In genomic region chr15:40844543-40844981, GRCh38 we compare ENCODE assay signal across 8 cellular contexts. TPM values are rescaled to one million over a fixed set of nuclear protein-coding genes. Genes with fewer than 3 reads are reported as not detected.
DNase-seq lines count a peak whose midpoint lies in the region; ATAC-seq, FAIRE-seq and TF ChIP-seq lines count a peak whose summit lies in the region.

No MANE protein-coding gene starts in this region.

- H3K4me3 ChIP-seq in K562, result no peak overlapping the region

- no peaks in the 10 kb centered on the region for H3K79me2 ChIP-seq in K562 (ENCODE audit: control insufficient read depth, insufficient read depth, low read length)

- H3K27ac Mint-ChIP-seq in stimulated activated effector memory CD8-positive, alpha-beta T cell treated with anti-CD3 and anti-CD28 coated beads, Interleukin-12 subunit alpha, Interleukin-12 subunit beta, amount 100 ng/mL, for 72 hours, result peak overlapping the region; percentile 45

- no TSS peak for BruUV-seq in K562 (replicated peaks; lab: Mats Ljungman, UMichigan)

- no peaks in the 10 kb centered on the region for H3K9me3 ChIP-seq in K562 (replicated peaks; ENCODE audit: control insufficient read depth, insufficient read depth, low read depth, low read length)

- in situ Hi-C loops in GM13977 (cut with MboI; ENCODE audit: low pct_unique_long_range_greater_than_20kb, low sequenced_read_pairs, unreplicated experiment) (no loop called here), K562 (cut with MboI) (no loop called here)

- CTCF ChIA-PET in RWPE1 (lab: Yijun Ruan, JAX) (interaction anchor here (0.7 to 1.3 kb wide), 6 partner anchors 13 to 305 kb away, joined by 3 to 7 read pairs (median 4); partner anchors contain the start of genes PPP1R14D and VPS18), K562 (lab: Yijun Ruan, JAX; ENCODE audit: low intra/inter-chr PET ratio) (no interaction called here)

- no peak for FAIRE-seq in K562 (lab: Jason Lieb, UNC)

- peaks cover 18% of the 10 kb centered on the region for H3K4me1 Mint-ChIP-seq in stimulated activated effector memory CD8-positive, alpha-beta T cell treated with anti-CD3 and anti-CD28 coated beads, Interleukin-12 subunit alpha, Interleukin-12 subunit beta, amount 100 ng/mL, for 72 hours

- DNase-seq in GM13977 (ENCODE audit: low spot score), result peak; percentile 66
- peak; percentile 48 for DNase-seq in RWPE1 (ENCODE audit: low spot score)
- peak in 1 of 4 experiments; percentile 11 for DNase-seq in K562 (ENCODE audit: extremely low read depth in 1 of 4, low spot score in 3 of 4)
- peak; percentile 46 for DNase-seq in kidney tubule cell (ENCODE audit: low spot score)
- peak in 1 of 2 donors; percentile 35 for DNase-seq in stimulated activated effector memory CD8-positive, alpha-beta T cell treated with anti-CD3 and anti-CD28 coated beads, Interleukin-12 subunit alpha, Interleukin-12 subunit beta, amount 100 ng/mL, for 72 hours (ENCODE audit: low spot score in 2 of 2)
- DNase-seq in effector CD8-positive, alpha-beta T cell (lab: John Stamatoyannopoulos, UW), result no peak

- TF ChIP-seq POLR2A in K562 (conservative IDR thresholded peaks at IDR 0.05), result no peak

- ATAC-seq in K562 (no peak), GM21576 (IDR thresholded peaks at IDR 0.05; ENCODE audit: unreplicated experiment) (no peak), HG02852 (IDR thresholded peaks at IDR 0.05; ENCODE audit: unreplicated experiment) (no peak)
- peak; percentile 59 for ATAC-seq in stimulated activated effector memory CD8-positive, alpha-beta T cell treated with anti-CD3 and anti-CD28 coated beads, Interleukin-12 subunit alpha, Interleukin-12 subunit beta, amount 100 ng/mL, for 72 hours

- no peak for TF ChIP-seq CTCF in GM13977 (IDR thresholded peaks at IDR 0.05; ENCODE audit: extremely low read depth, insufficient read depth, missing control alignments)
- no peak for TF ChIP-seq CTCF in RWPE1 (conservative IDR thresholded peaks at IDR 0.05; ENCODE audit: low read depth)
- TF ChIP-seq CTCF in K562 (IDR thresholded peaks at IDR 0.05 in 2 of 3, conservative IDR thresholded peaks at IDR 0.05 in 1 of 3; ENCODE audit: insufficient read depth in 2 of 3, low read depth in 1 of 3, low read length in 3 of 3), result no peak

- H3K27ac ChIP-seq in RWPE1 (peak overlapping the region; percentile 24), K562 (ENCODE audit: extremely low read depth, low read depth, low read length) (no peak overlapping the region)

- H2AFZ ChIP-seq in K562 (ENCODE audit: low read depth, low read length), result peak overlapping the region; percentile 91

- no peaks in the 10 kb centered on the region for H3K27me3 ChIP-seq in K562 (ENCODE audit: control insufficient read depth in 2 of 2, insufficient read depth in 2 of 2, low read length in 2 of 2)

- 85% methylated on average over 15 of the region's 44 CpGs for WGBS in K562 (ENCODE audit: insufficient coverage, low coverage, missing lambda C conversion rate)

- H3K4me3 Mint-ChIP-seq in stimulated activated effector memory CD8-positive, alpha-beta T cell treated with anti-CD3 and anti-CD28 coated beads, Interleukin-12 subunit alpha, Interleukin-12 subunit beta, amount 100 ng/mL, for 72 hours, result peak overlapping the region; percentile 81

- intact Hi-C loops in K562 (cut with micrococcal nuclease), result no loop called here

- POLR2A ChIA-PET in RWPE1 (lab: Yijun Ruan, JAX; ENCODE audit: low non-redundant PET), result no interaction called here
- POLR2A ChIA-PET in K562 (lab: Yijun Ruan, JAX), result interaction anchor here (0.7 to 1.0 kb wide), 3 partner anchors 40 to 80 kb away, joined by 3 read pairs; no protein-coding TSS in a partner anchor

- H3K4me2 ChIP-seq in K562 (ENCODE audit: insufficient read depth, low read length), result no peak overlapping the region; the same call in 1 of the 2 replicates

- peaks cover 12% of the 10 kb centered on the region for H3K36me3 Mint-ChIP-seq in stimulated activated effector memory CD8-positive, alpha-beta T cell treated with anti-CD3 and anti-CD28 coated beads, Interleukin-12 subunit alpha, Interleukin-12 subunit beta, amount 100 ng/mL, for 72 hours

- H3K4me1 ChIP-seq in K562 (replicated peaks in 1 of 2; ENCODE audit: control insufficient read depth in 2 of 2, insufficient read depth in 2 of 2, low read length in 2 of 2), result peaks cover 29 to 41% of the 10 kb centered on the region in 2 experiments

- H3K9ac ChIP-seq in K562 (ENCODE audit: insufficient read depth in 1 of 2, low read depth in 2 of 2, low read length in 2 of 2), result peak overlapping the region in 1 of 2 experiments; percentile 86; a peak in 1 of 4 replicates

- no peak for TF ChIP-seq RAD21 in K562 (CRISPR knock-in tag; conservative IDR thresholded peaks at IDR 0.05 in 1 of 2, IDR thresholded peaks at IDR 0.05 in 1 of 2)

- H3K9me3 Mint-ChIP-seq in stimulated activated effector memory CD8-positive, alpha-beta T cell treated with anti-CD3 and anti-CD28 coated beads, Interleukin-12 subunit alpha, Interleukin-12 subunit beta, amount 100 ng/mL, for 72 hours, result no peaks in the 10 kb centered on the region

- TF ChIP-seq EP300 in K562 (IDR thresholded peaks at IDR 0.05; ENCODE audit: low read length), result no peak

- H3K9me1 ChIP-seq in K562 (ENCODE audit: control insufficient read depth, insufficient read depth, low read length), result no peaks in the 10 kb centered on the region

- H4K20me1 ChIP-seq in K562 (replicated peaks; ENCODE audit: control insufficient read depth, insufficient read depth, low read length), result no peaks in the 10 kb centered on the region

- no peaks in the 10 kb centered on the region for H3K36me3 ChIP-seq in K562 (ENCODE audit: control insufficient read depth, insufficient read depth, low read length)

RNA-seq across cellular contexts. Expression of gene SPINT1, which starts 0.7 kb away (rescaled TPM):
- 10.1 and 24.8 TPM in 2 replicates for total RNA-seq in K562 (2011; cell fraction: chromatin; rRNA removed; ENCODE audit: low replicate concordance)
- 24.3 and 37.9 TPM in 2 replicates for total RNA-seq in K562 (2011; cell fraction: nucleolus; rRNA removed)
- total RNA-seq in K562 (2011; cell fraction: nucleoplasm; rRNA removed), result 13.6 and 20.2 TPM in 2 replicates
- total RNA-seq in K562 (2014; rRNA removed) (1.5 and 2.1 TPM in 2 replicates), K562 (2014; rRNA removed; fragmentation: Illumina TruSeq; extraction: Trizol) (1.1 and 1.8 TPM in 2 replicates), K562 (2015; rRNA removed; fragmentation: Illumina TruSeq; extraction: Trizol) (0.94 and 0.98 TPM in 2 replicates), K562 (2021) (3.2 and 4.5 TPM in 2 replicates)
- polyA plus RNA-seq in K562 (2011; rRNA removed) (2.8 and 5.6 TPM in 2 replicates), K562 (2014; fragmentation: Illumina TruSeq; extraction: Trizol) (3.9 and 4.5 TPM in 2 replicates), K562 (2014; fragmentation: Nextera tagmentation; extraction: Ambion mirVana) (under 1 TPM; 0.78 to 0.80 TPM), K562 (2014; rRNA removed) (2.3 and 3.3 TPM in 2 replicates)
- 4.1 and 7.4 TPM in 2 replicates for polyA plus RNA-seq in K562 (2011; cell fraction: cytosol; rRNA removed)
- 9.8 and 17.8 TPM in 2 replicates for polyA plus RNA-seq in K562 (2011; cell fraction: nucleus; rRNA removed)
- 4.0 and 7.3 TPM in 2 replicates for polyA plus RNA-seq in K562 (2012)
- polyA minus RNA-seq in K562 (2011; rRNA and poly(A)+ RNA removed), result 3.5 and 3.7 TPM in 2 replicates
- 4.8 and 6.5 TPM in 2 replicates for polyA minus RNA-seq in K562 (2011; cell fraction: cytosol; rRNA and poly(A)+ RNA removed)
- 5.0 and 5.2 TPM in 2 replicates for polyA minus RNA-seq in K562 (2011; cell fraction: nucleus; rRNA and poly(A)+ RNA removed)

RNA-seq across cellular contexts. Expression of gene PPP1R14D, which starts 16.1 kb away (rescaled TPM):
- not detected in 2 replicates for total RNA-seq in K562 (2011; cell fraction: chromatin; rRNA removed; ENCODE audit: low replicate concordance)
- total RNA-seq in K562 (2011; cell fraction: nucleolus; rRNA removed), result 0.66 and 0.67 TPM in 2 replicates
- not detected in 2 replicates for total RNA-seq in K562 (2011; cell fraction: nucleoplasm; rRNA removed)
- total RNA-seq in K562 (2014; rRNA removed) (not detected in 2 replicates), K562 (2014; rRNA removed; fragmentation: Illumina TruSeq; extraction: Trizol) (not detected in 2 replicates), K562 (2015; rRNA removed; fragmentation: Illumina TruSeq; extraction: Trizol) (not detected in 2 replicates), K562 (2021) (not detected in 2 replicates)
- polyA plus RNA-seq in K562 (2011; rRNA removed) (0.11 TPM in 1 of 2 replicates, not detected in the other), K562 (2014; fragmentation: Illumina TruSeq; extraction: Trizol) (not detected in 2 replicates), K562 (2014; fragmentation: Nextera tagmentation; extraction: Ambion mirVana) (under 1 TPM; 0.11 to 0.18 TPM), K562 (2014; rRNA removed) (not detected in 2 replicates)
- 0.09 and 0.18 TPM in 2 replicates for polyA plus RNA-seq in K562 (2011; cell fraction: cytosol; rRNA removed)
- polyA plus RNA-seq in K562 (2011; cell fraction: nucleus; rRNA removed), result 0.17 TPM in 1 of 2 replicates, not detected in the other
- polyA plus RNA-seq in K562 (2012), result 0.14 TPM in 1 of 2 replicates, not detected in the other
- not detected in 2 replicates for polyA minus RNA-seq in K562 (2011; rRNA and poly(A)+ RNA removed)
- polyA minus RNA-seq in K562 (2011; cell fraction: cytosol; rRNA and poly(A)+ RNA removed), result not detected in 2 replicates
- not detected in 2 replicates for polyA minus RNA-seq in K562 (2011; cell fraction: nucleus; rRNA and poly(A)+ RNA removed)

RNA-seq across cellular contexts. Expression of gene RHOV, which starts 29.5 kb away (rescaled TPM):
- 1.1 and 1.9 TPM in 2 replicates for total RNA-seq in K562 (2011; cell fraction: chromatin; rRNA removed; ENCODE audit: low replicate concordance)
- total RNA-seq in K562 (2011; cell fraction: nucleolus; rRNA removed), result 1.8 TPM in 2 replicates
- total RNA-seq in K562 (2011; cell fraction: nucleoplasm; rRNA removed), result 1.0 and 1.1 TPM in 2 replicates
- total RNA-seq in K562 (2014; rRNA removed) (2.0 and 2.2 TPM in 2 replicates), K562 (2014; rRNA removed; fragmentation: Illumina TruSeq; extraction: Trizol) (0.73 and 1.1 TPM in 2 replicates), K562 (2015; rRNA removed; fragmentation: Illumina TruSeq; extraction: Trizol) (0.45 and 0.72 TPM in 2 replicates), K562 (2021) (1.9 and 2.0 TPM in 2 replicates)
- polyA plus RNA-seq in K562 (2011; rRNA removed) (1.1 and 1.2 TPM in 2 replicates), K562 (2014; fragmentation: Illumina TruSeq; extraction: Trizol) (1.1 TPM in 2 replicates), K562 (2014; fragmentation: Nextera tagmentation; extraction: Ambion mirVana) (under 1 TPM; 0.08 to 0.18 TPM), K562 (2014; rRNA removed) (1.4 and 2.6 TPM in 2 replicates)
- polyA plus RNA-seq in K562 (2011; cell fraction: cytosol; rRNA removed), result 1.3 and 2.4 TPM in 2 replicates
- 1.0 and 1.1 TPM in 2 replicates for polyA plus RNA-seq in K562 (2011; cell fraction: nucleus; rRNA removed)
- polyA plus RNA-seq in K562 (2012), result 0.51 and 1.3 TPM in 2 replicates
- 0.77 and 1.3 TPM in 2 replicates for polyA minus RNA-seq in K562 (2011; rRNA and poly(A)+ RNA removed)
- polyA minus RNA-seq in K562 (2011; cell fraction: cytosol; rRNA and poly(A)+ RNA removed), result 1.4 TPM in 1 of 2 replicates, not detected in the other
- 1.1 and 1.3 TPM in 2 replicates for polyA minus RNA-seq in K562 (2011; cell fraction: nucleus; rRNA and poly(A)+ RNA removed)

RNA-seq across cellular contexts. Expression of gene DNAJC17, which starts 37.3 kb away (rescaled TPM):
- total RNA-seq in K562 (2011; cell fraction: chromatin; rRNA removed; ENCODE audit: low replicate concordance), result 52.2 and 75.8 TPM in 2 replicates
- total RNA-seq in K562 (2011; cell fraction: nucleolus; rRNA removed), result 35.9 and 41.6 TPM in 2 replicates
- total RNA-seq in K562 (2011; cell fraction: nucleoplasm; rRNA removed), result 34.0 and 47.2 TPM in 2 replicates
- total RNA-seq in K562 (2014; rRNA removed) (57.9 and 60.3 TPM in 2 replicates), K562 (2014; rRNA removed; fragmentation: Illumina TruSeq; extraction: Trizol) (39.5 and 44.2 TPM in 2 replicates), K562 (2015; rRNA removed; fragmentation: Illumina TruSeq; extraction: Trizol) (58.4 and 61.5 TPM in 2 replicates), K562 (2021) (31.2 and 41.0 TPM in 2 replicates)
- polyA plus RNA-seq in K562 (2011; rRNA removed) (33.8 and 37.9 TPM in 2 replicates), K562 (2014; fragmentation: Illumina TruSeq; extraction: Trizol) (51.3 and 68.6 TPM in 2 replicates), K562 (2014; fragmentation: Nextera tagmentation; extraction: Ambion mirVana) (1 to 10 TPM; 2.4 to 9.1 TPM), K562 (2014; rRNA removed) (66.6 and 79.4 TPM in 2 replicates)
- 38.9 and 62.7 TPM in 2 replicates for polyA plus RNA-seq in K562 (2011; cell fraction: cytosol; rRNA removed)
- polyA plus RNA-seq in K562 (2011; cell fraction: nucleus; rRNA removed), result 54.0 and 67.1 TPM in 2 replicates
- 31.6 and 35.7 TPM in 2 replicates for polyA plus RNA-seq in K562 (2012)
- polyA minus RNA-seq in K562 (2011; rRNA and poly(A)+ RNA removed), result 24.9 and 30.8 TPM in 2 replicates
- polyA minus RNA-seq in K562 (2011; cell fraction: cytosol; rRNA and poly(A)+ RNA removed), result 16.6 and 22.6 TPM in 2 replicates
- 9.8 and 36.0 TPM in 2 replicates for polyA minus RNA-seq in K562 (2011; cell fraction: nucleus; rRNA and poly(A)+ RNA removed)

RNA-seq across cellular contexts. Expression of gene ZFYVE19, which starts 37.7 kb away (rescaled TPM):
- 53.9 and 97.1 TPM in 2 replicates for total RNA-seq in K562 (2011; cell fraction: chromatin; rRNA removed; ENCODE audit: low replicate concordance)
- total RNA-seq in K562 (2011; cell fraction: nucleolus; rRNA removed), result 55.0 and 62.4 TPM in 2 replicates
- total RNA-seq in K562 (2011; cell fraction: nucleoplasm; rRNA removed), result 34.8 and 43.8 TPM in 2 replicates
- total RNA-seq in K562 (2014; rRNA removed) (13.1 and 20.8 TPM in 2 replicates), K562 (2014; rRNA removed; fragmentation: Illumina TruSeq; extraction: Trizol) (7.9 and 13.1 TPM in 2 replicates), K562 (2015; rRNA removed; fragmentation: Illumina TruSeq; extraction: Trizol) (20.7 and 22.5 TPM in 2 replicates), K562 (2021) (18.2 and 19.9 TPM in 2 replicates)
- polyA plus RNA-seq in K562 (2011; rRNA removed) (27.1 and 35.2 TPM in 2 replicates), K562 (2014; fragmentation: Illumina TruSeq; extraction: Trizol) (30.0 and 36.8 TPM in 2 replicates), K562 (2014; fragmentation: Nextera tagmentation; extraction: Ambion mirVana) (1 to 10 TPM; 1.5 to 3.6 TPM), K562 (2014; rRNA removed) (23.4 and 23.5 TPM in 2 replicates)
- polyA plus RNA-seq in K562 (2011; cell fraction: cytosol; rRNA removed), result 38.7 and 39.7 TPM in 2 replicates
- polyA plus RNA-seq in K562 (2011; cell fraction: nucleus; rRNA removed), result 105 TPM in 2 replicates
- polyA plus RNA-seq in K562 (2012), result 23.5 and 35.7 TPM in 2 replicates
- polyA minus RNA-seq in K562 (2011; rRNA and poly(A)+ RNA removed), result 22.6 and 25.2 TPM in 2 replicates
- 11.4 and 13.7 TPM in 2 replicates for polyA minus RNA-seq in K562 (2011; cell fraction: cytosol; rRNA and poly(A)+ RNA removed)
- polyA minus RNA-seq in K562 (2011; cell fraction: nucleus; rRNA and poly(A)+ RNA removed), result 22.2 and 27.5 TPM in 2 replicates
